Comparison of ENCODE assay signal across 14 cellular contexts in genomic region chr1:64183380-64183984, GRCh38. TPM values are rescaled to one million over a fixed set of nuclear protein-coding genes. Genes with fewer than 3 reads are reported as not detected.
DNase-seq lines count a peak whose midpoint lies in the region; ATAC-seq, FAIRE-seq and TF ChIP-seq lines count a peak whose summit lies in the region.
"Had no signal": no experiment of that assay in that cellular context is flagged by ENCODE, and none has a peak within 500 bp of the region (broad histone marks: within the 10 kb centered on the region; RNA-seq: fewer than 3 reads in every experiment).

No MANE protein-coding gene starts in this region.

- no peaks in the 10 kb centered on the region for H3K36me3 ChIP-seq in gastrocnemius medialis
- H3K36me3 ChIP-seq: vagina had no signal

- ATAC-seq in gastrocnemius medialis (peak; percentile 21 to 43), HG02938 (IDR thresholded peaks at IDR 0.05; ENCODE audit: unreplicated experiment) (no peak)
- ATAC-seq: activated naive CD8-positive, alpha-beta T cell treated with anti-CD3 and anti-CD28 coated beads, Interleukin-2, amount 50 U/mL, for 24 hours; left ventricle myocardium superior had no signal

- DNase-seq in NCI-H345 (lab: John Stamatoyannopoulos, UW) (peak; percentile 6), NCI-H345 treated with DMSO at 0.1 percent for 48 hours (lab: John Stamatoyannopoulos, UW; ENCODE audit: unreplicated experiment) (no peak), RPMI7951 (ENCODE audit: low read depth) (peak; percentile 57), fibroblast of pulmonary artery (ENCODE audit: low read depth) (peak; percentile 51), gastrocnemius medialis (no peak), NCI-H1694 (lab: John Stamatoyannopoulos, UW) (no peak), GM19239 (ENCODE audit: insufficient read length, low spot score) (no peak)
- DNase-seq: activated naive CD8-positive, alpha-beta T cell treated with anti-CD3 and anti-CD28 coated beads, Interleukin-2, amount 50 U/mL, for 24 hours; glutamatergic neuron; KBM-7; left ventricle myocardium superior had no signal

- peak overlapping the region; percentile 5 to 69 (median 44) for H3K27ac ChIP-seq in gastrocnemius medialis
- H3K27ac ChIP-seq: vagina had no signal

- no peak for FAIRE-seq in GM19239 (lab: Jason Lieb, UNC)

- H3K27me3 ChIP-seq in gastrocnemius medialis = no peaks in the 10 kb centered on the region
- H3K27me3 ChIP-seq: vagina had no signal

- TF ChIP-seq POLR2A in gastrocnemius medialis (IDR thresholded peaks at IDR 0.05) = no peak

- in situ Hi-C loops in gastrocnemius medialis (cut with MboI; ENCODE audit: low sequenced_read_pairs in 4 of 4) = no loop called here

- H3K4me3 ChIP-seq in fibroblast of pulmonary artery (replicated peaks; ENCODE audit: low read depth, low read length) = no peak overlapping the region
- peak overlapping the region in 1 of 4 donors; percentile 18 for H3K4me3 ChIP-seq in gastrocnemius medialis
- H3K4me3 ChIP-seq: vagina had no signal

- TF ChIP-seq CTCF in fibroblast of pulmonary artery (IDR thresholded peaks at IDR 0.05; ENCODE audit: low read length, missing control alignments) (no peak), gastrocnemius medialis (IDR thresholded peaks at IDR 0.05 in 4 of 5, conservative IDR thresholded peaks at IDR 0.05 in 1 of 5) (no peak)

- peaks cover 5 to 10% of the 10 kb centered on the region in 2 donors for H3K4me1 ChIP-seq in gastrocnemius medialis

- H3K9me3 ChIP-seq in gastrocnemius medialis = no peaks in the 10 kb centered on the region
- H3K9me3 ChIP-seq: vagina had no signal

- intact Hi-C loops in gastrocnemius medialis (cut with DNase I; ENCODE audit: low total_unique reads) = no loop called here

RNA-seq across cellular contexts. Expression of gene UBE2U, which starts 19.9 kb away (rescaled TPM):
- total RNA-seq in RPMI7951 (2014; rRNA removed; shearing (Covaris generic)) = not detected in 2 replicates
- not detected for total RNA-seq in gastrocnemius medialis
- total RNA-seq: omental fat pad, vagina had no signal

Comparison
In these comparisons a context has a peak if more than half of its experiments do, and no peak if none do; other contexts are left out.
1. DNase-seq: peak in NCI-H345 (single experiment), RPMI7951 (single experiment) and fibroblast of pulmonary artery (single experiment); none in NCI-H345 treated with DMSO at 0.1 percent for 48 hours (single experiment), gastrocnemius medialis (0 of 2), NCI-H1694 (single experiment) and GM19239 (single experiment).